In genomic region chr14:92555440-92556111, GRCh38 we compare ENCODE assay signal across 22 cellular contexts. TPM values are rescaled to one million over a fixed set of nuclear protein-coding genes. Genes with fewer than 3 reads are reported as not detected.
DNase-seq lines count a peak whose midpoint lies in the region; ATAC-seq and TF ChIP-seq lines count a peak whose summit lies in the region.
"Had no signal": no experiment of that assay in that cellular context is flagged by ENCODE, and none has a peak within 500 bp of the region (broad histone marks: within the 10 kb centered on the region; RNA-seq: fewer than 3 reads in every experiment).

No MANE protein-coding gene starts in this region.

- peaks cover 32% of the 10 kb centered on the region for H4K20me1 ChIP-seq in BLaER1

- peaks cover 33% of the 10 kb centered on the region for H3K36me3 ChIP-seq in BLaER1
- H3K36me3 ChIP-seq in CD4-positive, CD25-positive, alpha-beta regulatory T cell (ENCODE audit: control insufficient read depth, insufficient read depth, low read length), result no peaks in the 10 kb centered on the region
- H3K36me3 ChIP-seq in RWPE2 (ENCODE audit: low read depth), result no peaks in the 10 kb centered on the region
- peaks cover 20% of the 10 kb centered on the region for H3K36me3 ChIP-seq in right atrium auricular region
- H3K36me3 ChIP-seq in heart right ventricle, result peaks cover 0 to 48% (median 8%) of the 10 kb centered on the region in 9 donors
- H3K36me3 ChIP-seq: SJSA1 had no signal

- no peaks in the 10 kb centered on the region for H3K36me3 Mint-ChIP-seq in CD4-positive, CD25-positive, alpha-beta regulatory T cell
- H3K36me3 Mint-ChIP-seq in memory B cell, result peaks cover 16% of the 10 kb centered on the region
- H3K36me3 Mint-ChIP-seq: activated CD4-positive, alpha-beta memory T cell treated with anti-CD3 and anti-CD28 coated beads for 36 hours had no signal

- no peaks in the 10 kb centered on the region for H3K27me3 ChIP-seq in BLaER1
- no peaks in the 10 kb centered on the region for H3K27me3 ChIP-seq in CD4-positive, CD25-positive, alpha-beta regulatory T cell (ENCODE audit: control insufficient read depth, insufficient read depth, low read length)
- H3K27me3 ChIP-seq in RWPE2 (ENCODE audit: insufficient read depth, poor library complexity, severe bottlenecking), result no peaks in the 10 kb centered on the region
- H3K27me3 ChIP-seq in right atrium auricular region, result no peaks in the 10 kb centered on the region
- H3K27me3 ChIP-seq in heart right ventricle, result no peaks in the 10 kb centered on the region
- H3K27me3 ChIP-seq: adrenal gland, SJSA1 had no signal

- intact Hi-C loops in heart right ventricle (cut with DNase I), result loop anchor here in 1 of 10 donors (10.0 kb wide), 1 partner anchor 91 kb away; no protein-coding TSS in a partner anchor

- no peaks in the 10 kb centered on the region for H3K9me3 Mint-ChIP-seq in CD4-positive, CD25-positive, alpha-beta regulatory T cell
- no peaks in the 10 kb centered on the region for H3K9me3 Mint-ChIP-seq in memory B cell
- H3K9me3 Mint-ChIP-seq: activated CD4-positive, alpha-beta memory T cell treated with anti-CD3 and anti-CD28 coated beads for 36 hours had no signal

- WGBS in heart right ventricle, 2 donors, result 74 to 77% methylated on average over 13 of the region's 13 CpGs

- no peaks in the 10 kb centered on the region for H3K27me3 Mint-ChIP-seq in CD4-positive, CD25-positive, alpha-beta regulatory T cell
- peaks cover 10% of the 10 kb centered on the region for H3K27me3 Mint-ChIP-seq in memory B cell

- peak in 1 of 3 donors; percentile 40 for DNase-seq in CD4-positive, CD25-positive, alpha-beta regulatory T cell
- peak; percentile 66 for DNase-seq in RWPE2 (ENCODE audit: low spot score)
- no peak for DNase-seq in memory B cell (ENCODE audit: low spot score in 2 of 2)
- DNase-seq in right atrium auricular region (ENCODE audit: low spot score), result no peak
- no peak for DNase-seq in heart right ventricle
- DNase-seq in MV-4-11 (lab: John Stamatoyannopoulos, UW), result no peak
- DNase-seq: activated CD4-positive, alpha-beta memory T cell treated with anti-CD3 and anti-CD28 coated beads for 36 hours; adrenal gland; Caco-2; left colon; NCI-H2171 treated with DMSO at 0.1 percent for 48 hours; NCI-H82; psoas muscle; small intestine; stimulated activated CD4-positive, alpha-beta T cell treated with anti-CD3 and anti-CD28 coated beads, Interleukin-2, amount 100 ng/mL, for 48 hours; T-helper 17 cell had no signal

- H3K4me1 ChIP-seq in BLaER1 (peaks cover 81% of the 10 kb centered on the region), RWPE2 (ENCODE audit: insufficient read depth, poor library complexity, severe bottlenecking) (no peaks in the 10 kb centered on the region), right atrium auricular region (peaks cover 0 to 23% of the 10 kb centered on the region in 2 donors), heart right ventricle (peaks cover 0 to 51% (median 13%) of the 10 kb centered on the region in 9 donors)
- H3K4me1 ChIP-seq in CD4-positive, CD25-positive, alpha-beta regulatory T cell (ENCODE audit: control insufficient read depth, insufficient read depth, low read length, poor library complexity, severe bottlenecking), result peaks cover 23% of the 10 kb centered on the region
- H3K4me1 ChIP-seq: psoas muscle had no signal

- no peak overlapping the region for H3K4me3 Mint-ChIP-seq in CD4-positive, CD25-positive, alpha-beta regulatory T cell
- peak overlapping the region; percentile 19 for H3K4me3 Mint-ChIP-seq in memory B cell
- H3K4me3 Mint-ChIP-seq: activated CD4-positive, alpha-beta memory T cell treated with anti-CD3 and anti-CD28 coated beads for 36 hours; T-helper 17 cell had no signal

- H3K9me3 ChIP-seq in BLaER1 (no peaks in the 10 kb centered on the region), RWPE2 (ENCODE audit: severe bottlenecking) (no peaks in the 10 kb centered on the region), right atrium auricular region (no peaks in the 10 kb centered on the region), heart right ventricle (no peaks in the 10 kb centered on the region)
- H3K9me3 ChIP-seq in CD4-positive, CD25-positive, alpha-beta regulatory T cell (ENCODE audit: control insufficient read depth in 2 of 2, low read length in 2 of 2), result no peaks in the 10 kb centered on the region
- H3K9me3 ChIP-seq: adrenal gland, Caco-2, psoas muscle, SJSA1 had no signal

- no peak for ATAC-seq in CD4-positive, CD25-positive, alpha-beta regulatory T cell (ENCODE audit: low read depth in 2 of 2)
- ATAC-seq in RWPE2 (ENCODE audit: low read depth), result no peak
- ATAC-seq in memory B cell (ENCODE audit: low read depth), result peak; percentile 34
- no peak for ATAC-seq in heart right ventricle
- ATAC-seq in GM21423 (IDR thresholded peaks at IDR 0.05; ENCODE audit: unreplicated experiment), result no peak
- ATAC-seq: left colon, Panc1, psoas muscle, T-helper 17 cell had no signal

- no peak for TF ChIP-seq CTCF in RWPE2 (IDR thresholded peaks at IDR 0.05; ENCODE audit: poor library complexity, severe bottlenecking)
- no peak for TF ChIP-seq CTCF in right atrium auricular region (IDR thresholded peaks at IDR 0.05)
- no peak for TF ChIP-seq CTCF in heart right ventricle (IDR thresholded peaks at IDR 0.05)

- H3K4me3 ChIP-seq in BLaER1, result peak overlapping the region; percentile 24; the same call in 1 of the 2 replicates
- no peak overlapping the region for H3K4me3 ChIP-seq in CD4-positive, CD25-positive, alpha-beta regulatory T cell (ENCODE audit: low read depth, low read length)
- H3K4me3 ChIP-seq in RWPE2 (ENCODE audit: severe bottlenecking), result no peak overlapping the region
- H3K4me3 ChIP-seq in right atrium auricular region, result no peak overlapping the region
- H3K4me3 ChIP-seq in heart right ventricle, result no peak overlapping the region
- H3K4me3 ChIP-seq: adrenal gland, psoas muscle, SJSA1 had no signal

- H3K27ac ChIP-seq in BLaER1 (peak overlapping the region; percentile 46; the same call in 1 of the 2 replicates), RWPE2 (ENCODE audit: poor library complexity, severe bottlenecking) (no peak overlapping the region), right atrium auricular region (no peak overlapping the region), heart right ventricle (peak overlapping the region in 1 of 10 donors; percentile 20)
- H3K27ac ChIP-seq in CD4-positive, CD25-positive, alpha-beta regulatory T cell (ENCODE audit: insufficient read depth, low read length, poor library complexity, severe bottlenecking), result no peak overlapping the region
- H3K27ac ChIP-seq: adrenal gland, psoas muscle, SJSA1, VCaP had no signal

- peak overlapping the region; percentile 12 to 39 (median 33) for H3K27ac Mint-ChIP-seq in CD4-positive, CD25-positive, alpha-beta regulatory T cell
- H3K27ac Mint-ChIP-seq in memory B cell, result no peak overlapping the region
- H3K27ac Mint-ChIP-seq: activated CD4-positive, alpha-beta memory T cell treated with anti-CD3 and anti-CD28 coated beads for 36 hours had no signal

- peak overlapping the region; percentile 86 for H3K4me2 ChIP-seq in BLaER1

- peaks cover 17 to 69% (median 26%) of the 10 kb centered on the region in 4 donors for H3K4me1 Mint-ChIP-seq in CD4-positive, CD25-positive, alpha-beta regulatory T cell
- H3K4me1 Mint-ChIP-seq in memory B cell, result peaks cover 43% of the 10 kb centered on the region

- peak overlapping the region; percentile 39; the same call in 1 of the 2 replicates for H3K9ac ChIP-seq in BLaER1

RNA-seq across cellular contexts. Expression of gene RIN3, which starts 42.0 kb away (rescaled TPM):
- 120 TPM for total RNA-seq in CD4-positive, CD25-positive, alpha-beta regulatory T cell
- 10 to 100 TPM; 21.0 to 25.7 (median 23.1) TPM for polyA plus RNA-seq in CD4-positive, CD25-positive, alpha-beta regulatory T cell
- total RNA-seq in right atrium auricular region, result 10 to 100 TPM in 1 of 2 donors, 1 to 10 TPM in 1; 6.6 to 11.8 TPM
- 10 to 100 TPM in 8 of 10 donors, 1 to 10 TPM in 2; 9.4 to 24.0 (median 12.7) TPM for total RNA-seq in heart right ventricle
- 1 to 10 TPM; 7.2 to 9.0 TPM for polyA plus RNA-seq in heart right ventricle
- polyA plus RNA-seq: neural cell had no signal
